ENCODE assay signal across 1 cellular context in genomic region chr7:16670747-16671344, GRCh38.
TF ChIP-seq lines count a peak whose summit lies in the region.

No MANE protein-coding gene starts in this region.

TF ChIP-seq in A549, 52 proteins besides CTCF, POLR2A, EP300 and RAD21 (continued from another document):
- TF ChIP-seq MAZ (IDR thresholded peaks at IDR 0.05; ENCODE audit: borderline replicate concordance, low read depth, low read length) = no peak
